In the genomic region with DNA sequence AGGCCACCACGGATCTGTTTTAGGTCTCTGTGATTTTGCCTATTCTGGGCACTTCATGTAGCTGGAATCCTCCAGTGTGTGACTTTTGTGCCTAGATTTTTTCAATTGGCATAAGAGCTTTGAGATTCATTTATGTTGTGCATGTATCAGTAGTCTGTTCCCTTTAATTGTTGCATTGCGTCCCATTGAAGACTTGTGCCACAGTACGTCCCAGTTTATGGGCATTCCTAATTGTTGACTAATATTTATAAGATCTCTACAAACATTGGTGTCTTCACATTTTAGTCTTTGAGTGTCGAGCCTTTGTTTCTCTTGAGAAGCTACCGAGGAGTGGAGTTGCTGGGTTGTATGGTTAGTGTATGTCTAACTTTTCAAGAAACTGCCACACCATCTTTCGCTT, we compare ENCODE assay signal across 9 cellular contexts. TPM values are rescaled to one million over a fixed set of nuclear protein-coding genes. Genes with fewer than 3 reads are reported as not detected.
DNase-seq lines count a peak whose midpoint lies in the region; ATAC-seq and TF ChIP-seq lines count a peak whose summit lies in the region.
"Had no signal": no experiment of that assay in that cellular context is flagged by ENCODE, and none has a peak within 500 bp of the region (broad histone marks: within the 10 kb centered on the region; RNA-seq: fewer than 3 reads in every experiment).

No MANE protein-coding gene starts in this region.

- in situ Hi-C loops in Panc1 (cut with HindIII; ENCODE audit: low pct_unique_long_range_greater_than_20kb, low sequenced_read_pairs), result no loop called here

- no peaks in the 10 kb centered on the region for H3K27me3 ChIP-seq in SK-N-SH (ENCODE audit: insufficient read depth)
- peaks cover 3% of the 10 kb centered on the region for H3K27me3 ChIP-seq in Panc1 (ENCODE audit: control insufficient read depth, insufficient read depth, low read length)
- no peaks in the 10 kb centered on the region for H3K27me3 ChIP-seq in mesendoderm (ENCODE audit: insufficient read depth, low read length, poor library complexity)

- H3K79me2 ChIP-seq in SK-N-SH (ENCODE audit: insufficient read depth) (peaks cover 36% of the 10 kb centered on the region), mesendoderm (ENCODE audit: control insufficient read depth, insufficient read depth, low read length) (no peaks in the 10 kb centered on the region)

- no peak overlapping the region for H4K5ac ChIP-seq in mesendoderm (ENCODE audit: low read length)

- H3K9ac ChIP-seq in SK-N-SH (no peak overlapping the region), mesendoderm (ENCODE audit: low read length) (no peak overlapping the region)

- BruUV-seq in Panc1 (replicated peaks; lab: Mats Ljungman, UMichigan), result no TSS peak

- 52% methylated on average over 6 of the region's 6 CpGs for WGBS in SK-N-SH (ENCODE audit: low lambda C conversion rate)
- no CpG with 5 or more reads among the region's 6 CpGs for WGBS in mesendoderm (ENCODE audit: extremely low coverage, insufficient coverage, low lambda C conversion rate)

- H2BK120ac ChIP-seq in mesendoderm (ENCODE audit: low read depth, low read length), result no peak overlapping the region

- H3K27me3 Mint-ChIP-seq in stimulated activated memory B cell treated with anti-CD40 and anti-IgM and Interleukin-4, amounts not matched to agents 10 μg/mL and 1 μg/mL and 100 μg/mL, for 72 hours, result no peaks in the 10 kb centered on the region

- CTCF ChIA-PET in SK-N-SH (lab: Yijun Ruan, JAX) (interaction anchor here (1.2 to 1.6 kb wide), 2 partner anchors 12 to 14 kb away, joined by 5 to 6 read pairs; no protein-coding TSS in a partner anchor), Panc1 (lab: Charles Lee) (interaction anchor here (0.6 kb wide), 1 partner anchor 987 kb away, joined by 4 read pairs; no protein-coding TSS in a partner anchor)

- H4K20me1 ChIP-seq in SK-N-SH (ENCODE audit: insufficient read depth), result no peaks in the 10 kb centered on the region

- H3K4ac ChIP-seq in mesendoderm (ENCODE audit: low read depth, low read length), result no peak overlapping the region

- no peak overlapping the region for H3K27ac ChIP-seq in SK-N-SH (ENCODE audit: low read depth in 2 of 2, low read length in 1 of 2)
- no peak overlapping the region for H3K27ac ChIP-seq in Panc1 (ENCODE audit: low read length)
- no peak overlapping the region for H3K27ac ChIP-seq in mesendoderm (ENCODE audit: low read depth, low read length)
- H3K27ac ChIP-seq: HL-60 had no signal

- H3K4me1 Mint-ChIP-seq in stimulated activated memory B cell treated with anti-CD40 and anti-IgM and Interleukin-4, amounts not matched to agents 10 μg/mL and 1 μg/mL and 100 μg/mL, for 72 hours, result peaks cover 14% of the 10 kb centered on the region

- H3K9me3 Mint-ChIP-seq in stimulated activated memory B cell treated with anti-CD40 and anti-IgM and Interleukin-4, amounts not matched to agents 10 μg/mL and 1 μg/mL and 100 μg/mL, for 72 hours, result no peaks in the 10 kb centered on the region

- no peak overlapping the region for H3K23ac ChIP-seq in mesendoderm (ENCODE audit: low read length)

- peak overlapping the region; percentile 83; the same call in 1 of the 2 replicates for H2AFZ ChIP-seq in SK-N-SH (ENCODE audit: low read depth)

- H3K4me3 ChIP-seq in SK-N-SH (ENCODE audit: low read depth in 2 of 2, low read length in 1 of 2) (peak overlapping the region; percentile 50 to 89; a peak in 2 of 4 replicates), Panc1 (ENCODE audit: low read depth in 2 of 2, low read length in 2 of 2) (peak overlapping the region; percentile 72), fibroblast of villous mesenchyme (ENCODE audit: low read depth, low read length) (peak overlapping the region; percentile 52), mesendoderm (ENCODE audit: low read length) (no peak overlapping the region)

- no peaks in the 10 kb centered on the region for H3K9me3 ChIP-seq in SK-N-SH
- H3K9me3 ChIP-seq in Panc1 (ENCODE audit: control insufficient read depth, insufficient read depth, low read depth, low read length), result no peaks in the 10 kb centered on the region

- no peak overlapping the region for H2AK5ac ChIP-seq in mesendoderm (ENCODE audit: low read length)

- H3K4me1 ChIP-seq in SK-N-SH (ENCODE audit: control insufficient read depth in 1 of 2, insufficient read depth in 2 of 2, low read depth in 1 of 2, low read length in 1 of 2) (peaks cover 0 to 14% of the 10 kb centered on the region in 2 experiments; a peak in 2 of 4 replicates), Panc1 (ENCODE audit: control insufficient read depth, insufficient read depth, low read length) (peaks cover 3% of the 10 kb centered on the region), mesendoderm (ENCODE audit: control insufficient read depth, low read depth, low read length) (no peaks in the 10 kb centered on the region)

- no peaks in the 10 kb centered on the region for H3F3A ChIP-seq in SK-N-SH (replicated peaks; ENCODE audit: insufficient read depth)

- H3K9me2 ChIP-seq in SK-N-SH, result no peaks in the 10 kb centered on the region

- no peak for TF ChIP-seq CTCF in SK-N-SH (IDR thresholded peaks at IDR 0.05)
- TF ChIP-seq CTCF in Panc1 (IDR thresholded peaks at IDR 0.05), result no peak
- TF ChIP-seq CTCF in fibroblast of villous mesenchyme (IDR thresholded peaks at IDR 0.05; ENCODE audit: insufficient read depth, low read depth, low read length), result no peak

- no peaks in the 10 kb centered on the region for H3K36me3 Mint-ChIP-seq in stimulated activated memory B cell treated with anti-CD40 and anti-IgM and Interleukin-4, amounts not matched to agents 10 μg/mL and 1 μg/mL and 100 μg/mL, for 72 hours

- H2BK15ac ChIP-seq in mesendoderm (replicated peaks; ENCODE audit: low read depth), result no peak overlapping the region

- intact Hi-C loops in Panc1 (cut with micrococcal nuclease; ENCODE audit: unreplicated experiment) (no loop called here), posterior cingulate gyrus (cut with DNase I) (loop anchor here (5.0 kb wide), 1 partner anchor 34 kb away; the partner anchor contains the start of genes AURKA and CSTF1)

- DNase-seq in SK-N-SH, result no peak
- DNase-seq in Panc1 (ENCODE audit: low read depth, low spot score), result no peak
- peak; percentile 39 for DNase-seq in fibroblast of villous mesenchyme (ENCODE audit: low read depth)
- no peak for DNase-seq in NCI-H226
- DNase-seq in posterior cingulate gyrus, result no peak
- no peak for DNase-seq in mesendoderm

- no peaks in the 10 kb centered on the region for H3K79me1 ChIP-seq in mesendoderm (ENCODE audit: low read length)

- POLR2A ChIA-PET in SK-N-SH (lab: Yijun Ruan, JAX), result interaction anchor here (1.0 kb wide), 1 partner anchor 34 kb away, joined by 4 read pairs; the partner anchor contains the start of genes AURKA and CSTF1
- POLR2A ChIA-PET in Panc1 (lab: Charles Lee), result interaction anchor here (0.7 kb wide), 1 partner anchor 31 kb away, joined by 3 read pairs; no protein-coding TSS in a partner anchor

- no peak overlapping the region for H4K8ac ChIP-seq in mesendoderm (ENCODE audit: low read depth, low read length)

- no peak for TF ChIP-seq RAD21 in SK-N-SH (IDR thresholded peaks at IDR 0.05; ENCODE audit: low read length)

- H3K4me2 ChIP-seq in SK-N-SH, result peak overlapping the region; percentile 72; the same call in 1 of the 2 replicates
- H3K4me2 ChIP-seq in mesendoderm (ENCODE audit: low read length), result no peak overlapping the region

- H3K27ac Mint-ChIP-seq in stimulated activated memory B cell treated with anti-CD40 and anti-IgM and Interleukin-4, amounts not matched to agents 10 μg/mL and 1 μg/mL and 100 μg/mL, for 72 hours, result no peak overlapping the region

- H3K56ac ChIP-seq in mesendoderm (ENCODE audit: low read length), result no peak overlapping the region

- ATAC-seq in SK-N-SH treated with all-trans-retinoic acid at 6 μM for 48 hours (no peak), Panc1 (no peak)
- ATAC-seq in stimulated activated memory B cell treated with anti-CD40 and anti-IgM and Interleukin-4, amounts not matched to agents 10 μg/mL and 1 μg/mL and 100 μg/mL, for 72 hours, result no peak

- H3K36me3 ChIP-seq in SK-N-SH (replicated peaks in 1 of 2; ENCODE audit: control insufficient read depth in 1 of 2, insufficient read depth in 2 of 2, low read length in 1 of 2) (peaks cover 0 to 7% of the 10 kb centered on the region in 2 experiments), Panc1 (ENCODE audit: control insufficient read depth, insufficient read depth, low read length) (no peaks in the 10 kb centered on the region), mesendoderm (ENCODE audit: control insufficient read depth, insufficient read depth, low read length) (no peaks in the 10 kb centered on the region)

- TF ChIP-seq EP300 in SK-N-SH (IDR thresholded peaks at IDR 0.05; ENCODE audit: borderline replicate concordance in 1 of 2, low read depth in 1 of 2, low read length in 1 of 2), result no peak

- no peak overlapping the region for H2BK5ac ChIP-seq in mesendoderm (ENCODE audit: low read length)

- peak overlapping the region; percentile 67 for H3K4me3 Mint-ChIP-seq in stimulated activated memory B cell treated with anti-CD40 and anti-IgM and Interleukin-4, amounts not matched to agents 10 μg/mL and 1 μg/mL and 100 μg/mL, for 72 hours

- no peak overlapping the region for H3K18ac ChIP-seq in mesendoderm (ENCODE audit: low read length)

RNA-seq across cellular contexts. Expression of gene FAM210B, which starts 0.7 kb away (rescaled TPM):
- polyA plus RNA-seq in SK-N-SH (2012; rRNA removed), result 34.6 and 44.1 TPM in 2 replicates
- 53.8 and 56.9 TPM in 2 replicates for polyA plus RNA-seq in SK-N-SH (2012; cell fraction: cytosol; rRNA removed)
- 13.4 and 20.1 TPM in 2 replicates for polyA plus RNA-seq in SK-N-SH (2012; cell fraction: nucleus; rRNA removed)
- total RNA-seq in Panc1 (2021; ENCODE audit: unreplicated experiment) (10.8 TPM), fibroblast of villous mesenchyme (38.0 and 46.2 TPM in 2 replicates)
- polyA plus RNA-seq in Panc1 (2012; ENCODE audit: insufficient read length), result 13.7 TPM
- polyA plus RNA-seq in mesendoderm (2013, experiment 1 of 2), result 17.0 TPM
- 17.2 TPM for polyA plus RNA-seq in mesendoderm (2013, experiment 2 of 2)

RNA-seq across cellular contexts. Expression of gene AURKA, which starts 33.9 kb away (rescaled TPM):
- 24.6 and 27.6 TPM in 2 replicates for polyA plus RNA-seq in SK-N-SH (2012; rRNA removed)
- polyA plus RNA-seq in SK-N-SH (2012; cell fraction: cytosol; rRNA removed), result 27.6 and 29.6 TPM in 2 replicates
- polyA plus RNA-seq in SK-N-SH (2012; cell fraction: nucleus; rRNA removed), result 11.1 and 15.1 TPM in 2 replicates
- total RNA-seq in Panc1 (2021; ENCODE audit: unreplicated experiment) (115 TPM), fibroblast of villous mesenchyme (22.9 and 57.0 TPM in 2 replicates)
- polyA plus RNA-seq in Panc1 (2012; ENCODE audit: insufficient read length), result 41.1 TPM
- 91.0 TPM for polyA plus RNA-seq in mesendoderm (2013, experiment 1 of 2)
- polyA plus RNA-seq in mesendoderm (2013, experiment 2 of 2), result 89.8 TPM

RNA-seq across cellular contexts. Expression of gene CSTF1, which starts 34.4 kb away (rescaled TPM):
- polyA plus RNA-seq in SK-N-SH (2012; rRNA removed), result 23.4 and 31.2 TPM in 2 replicates
- polyA plus RNA-seq in SK-N-SH (2012; cell fraction: cytosol; rRNA removed), result 23.7 and 25.3 TPM in 2 replicates
- 27.4 and 32.0 TPM in 2 replicates for polyA plus RNA-seq in SK-N-SH (2012; cell fraction: nucleus; rRNA removed)
- total RNA-seq in Panc1 (2021; ENCODE audit: unreplicated experiment) (46.3 TPM), fibroblast of villous mesenchyme (22.9 and 40.6 TPM in 2 replicates)
- 39.7 TPM for polyA plus RNA-seq in Panc1 (2012; ENCODE audit: insufficient read length)
- 39.7 TPM for polyA plus RNA-seq in mesendoderm (2013, experiment 1 of 2)
- polyA plus RNA-seq in mesendoderm (2013, experiment 2 of 2), result 40.9 TPM

RNA-seq across cellular contexts. Expression of gene CASS4, which starts 54.0 kb away (rescaled TPM):
- 0.02 TPM in 1 of 2 replicates, not detected in the other for polyA plus RNA-seq in SK-N-SH (2012; rRNA removed)
- polyA plus RNA-seq in SK-N-SH (2012; cell fraction: cytosol; rRNA removed), result 0.03 TPM in 1 of 2 replicates, not detected in the other
- polyA plus RNA-seq in SK-N-SH (2012; cell fraction: nucleus; rRNA removed), result 0.02 and 0.06 TPM in 2 replicates
- total RNA-seq in Panc1 (2021; ENCODE audit: unreplicated experiment) (0.15 TPM), fibroblast of villous mesenchyme (1.3 and 3.5 TPM in 2 replicates)
- polyA plus RNA-seq in Panc1 (2012; ENCODE audit: insufficient read length), result 0.15 TPM
- polyA plus RNA-seq in mesendoderm (2013, experiment 1 of 2), result not detected
- not detected for polyA plus RNA-seq in mesendoderm (2013, experiment 2 of 2)
